Comparison of ENCODE assay signal across 8 cellular contexts in the genomic region with DNA sequence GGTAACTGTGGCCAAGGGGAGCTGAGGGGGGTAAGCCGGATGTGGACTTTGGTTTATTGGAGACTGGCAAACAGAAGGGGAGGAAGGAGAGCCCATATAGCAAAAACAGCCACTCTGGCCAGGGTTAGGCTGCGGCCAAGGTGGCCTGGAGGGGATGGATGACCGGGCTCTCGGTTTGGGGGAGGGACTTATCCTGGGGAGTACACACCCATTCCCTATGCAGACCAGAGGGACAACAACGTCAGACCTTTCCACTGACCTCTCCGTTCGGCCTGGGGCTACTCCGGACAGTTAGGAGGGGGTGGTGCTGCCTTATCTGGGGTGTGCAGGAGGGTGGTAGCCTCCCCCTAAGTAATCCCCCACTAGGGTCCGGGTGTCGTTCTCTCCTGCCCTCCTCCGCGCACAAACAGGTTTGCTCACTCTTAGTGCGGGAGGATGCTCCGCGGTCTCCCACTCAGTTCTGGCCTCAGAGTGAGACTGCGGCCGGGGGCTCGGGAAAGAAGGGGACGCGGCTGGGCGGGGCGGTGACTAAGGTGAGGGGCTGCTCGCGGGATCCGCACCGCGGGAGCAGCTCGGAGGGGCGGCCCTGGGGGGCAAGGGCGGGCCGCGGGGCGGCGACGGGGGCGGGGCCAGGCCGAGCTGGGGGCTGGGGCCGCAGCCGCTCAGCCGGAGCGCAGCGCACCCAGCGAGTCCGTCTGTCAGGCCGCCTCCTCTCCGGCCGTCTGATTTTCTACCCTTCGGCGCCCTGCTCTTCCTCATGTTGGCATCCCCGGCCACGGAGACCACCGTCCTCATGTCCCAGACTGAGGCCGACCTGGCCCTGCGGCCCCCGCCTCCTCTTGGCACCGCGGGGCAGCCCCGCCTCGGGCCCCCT. TPM values are rescaled to one million over a fixed set of nuclear protein-coding genes. Genes with fewer than 3 reads are reported as not detected.
DNase-seq lines count a peak whose midpoint lies in the region; ATAC-seq, FAIRE-seq and TF ChIP-seq lines count a peak whose summit lies in the region.

A gene (plus strand): TSS at position 669 of the 874 bp plus-strand sequence. CDS start 89 bp downstream, at position 758.

- H3K27me3 ChIP-seq in body of pancreas = peaks cover 0 to 19% of the 10 kb centered on the region in 2 donors

- 7 to 23% methylated on average over 5 to 57 of the region's 59 CpGs for WGBS in body of pancreas, 2 donors

- H3K36me3 ChIP-seq in body of pancreas (replicated peaks in 1 of 2; ENCODE audit: insufficient read depth in 1 of 2, low read depth in 2 of 2) = peaks cover 6 to 17% of the 10 kb centered on the region in 2 donors
- H3K36me3 ChIP-seq in kidney (ENCODE audit: control insufficient read depth in 1 of 2, insufficient read depth in 2 of 2, low read length in 2 of 2) = peaks cover 12 to 26% of the 10 kb centered on the region in 2 donors

- CTCF ChIA-PET in activated CD8-positive, alpha-beta memory T cell treated with anti-CD3 and anti-CD28 coated beads, Interleukin-2, amount 10 ng/mL, durations not matched to agents 7 days and 5 days (lab: Charles Lee) = interaction anchor here (1.3 to 3.6 kb wide), 3 partner anchors 16 to 202 kb away, joined by 3 to 13 read pairs (median 5); no protein-coding TSS in a partner anchor

- H3K9me3 Mint-ChIP-seq in activated CD8-positive, alpha-beta memory T cell treated with anti-CD3 and anti-CD28 coated beads, Interleukin-2, amount 10 ng/mL, durations not matched to agents 7 days and 5 days (ENCODE audit: low read depth) = no peaks in the 10 kb centered on the region
- H3K9me3 Mint-ChIP-seq in type B pancreatic cell = no peaks in the 10 kb centered on the region

- H3K4me3 ChIP-seq in body of pancreas = no peak within 1 kb of the TSS
- H3K4me3 ChIP-seq in kidney (ENCODE audit: low read length in 2 of 2) = peak within 1 kb of the TSS; percentile 71 to 79

- no peak for FAIRE-seq in kidney (lab: Jason Lieb, UNC)

- H3K27ac Mint-ChIP-seq in activated CD8-positive, alpha-beta memory T cell treated with anti-CD3 and anti-CD28 coated beads, Interleukin-2, amount 10 ng/mL, durations not matched to agents 7 days and 5 days = no peak within 1 kb of the TSS
- peak within 1 kb of the TSS; percentile 57 for H3K27ac Mint-ChIP-seq in type B pancreatic cell

- peak; percentile 20 for ATAC-seq in activated CD8-positive, alpha-beta memory T cell treated with anti-CD3 and anti-CD28 coated beads, Interleukin-2, amount 10 ng/mL, durations not matched to agents 7 days and 5 days
- ATAC-seq in body of pancreas (peak; percentile 49), GM21576 (IDR thresholded peaks at IDR 0.05; ENCODE audit: unreplicated experiment) (no peak)

- H3K27ac ChIP-seq in body of pancreas = no peak within 1 kb of the TSS
- peak within 1 kb of the TSS; percentile 82 to 85 for H3K27ac ChIP-seq in kidney (ENCODE audit: low read depth in 2 of 2, low read length in 2 of 2)

- peak in 2 of 3 donors; percentile 9 to 14 for TF ChIP-seq POLR2A in body of pancreas (IDR thresholded peaks at IDR 0.05)

- intact Hi-C loops in body of pancreas (cut with DNase I) (no loop called here), kidney (cut with DNase I) (no loop called here)

- peak within 1 kb of the TSS; percentile 58 to 88 for H3K9ac ChIP-seq in kidney (ENCODE audit: low read length in 2 of 2)

- TF ChIP-seq CTCF in body of pancreas (IDR thresholded peaks at IDR 0.05) = no peak
- TF ChIP-seq CTCF in kidney (IDR thresholded peaks at IDR 0.05; ENCODE audit: borderline replicate concordance, extremely low read depth, insufficient read depth) = no peak
- TF ChIP-seq CTCF in type B pancreatic cell (conservative IDR thresholded peaks at IDR 0.05) = no peak

- H3K36me3 Mint-ChIP-seq in activated CD8-positive, alpha-beta memory T cell treated with anti-CD3 and anti-CD28 coated beads, Interleukin-2, amount 10 ng/mL, durations not matched to agents 7 days and 5 days = peaks cover 32% of the 10 kb centered on the region
- peaks cover 6% of the 10 kb centered on the region for H3K36me3 Mint-ChIP-seq in type B pancreatic cell

- peaks cover 41% of the 10 kb centered on the region for H3K27me3 Mint-ChIP-seq in activated CD8-positive, alpha-beta memory T cell treated with anti-CD3 and anti-CD28 coated beads, Interleukin-2, amount 10 ng/mL, durations not matched to agents 7 days and 5 days
- H3K27me3 Mint-ChIP-seq in type B pancreatic cell = peaks cover 36% of the 10 kb centered on the region

- no peak within 1 kb of the TSS for H3K4me3 Mint-ChIP-seq in activated CD8-positive, alpha-beta memory T cell treated with anti-CD3 and anti-CD28 coated beads, Interleukin-2, amount 10 ng/mL, durations not matched to agents 7 days and 5 days
- peak within 1 kb of the TSS; percentile 80 for H3K4me3 Mint-ChIP-seq in type B pancreatic cell

- H3K4me1 ChIP-seq in body of pancreas (peaks cover 26% of the 10 kb centered on the region), kidney (ENCODE audit: control insufficient read depth in 1 of 2, insufficient read depth in 1 of 2, low read depth in 1 of 2, low read length in 2 of 2) (peaks cover 2 to 10% of the 10 kb centered on the region in 2 donors)

- H3K9me3 ChIP-seq in body of pancreas = no peaks in the 10 kb centered on the region
- no peaks in the 10 kb centered on the region for H3K9me3 ChIP-seq in kidney (ENCODE audit: control insufficient read depth in 1 of 2, low read length in 2 of 2)

- no peak for DNase-seq in activated CD8-positive, alpha-beta memory T cell treated with anti-CD3 and anti-CD28 coated beads, Interleukin-2, amount 10 ng/mL, durations not matched to agents 7 days and 5 days
- DNase-seq in activated CD8-positive, alpha-beta memory T cell treated with anti-CD3 and anti-CD28 coated beads for 24 hours = no peak
- DNase-seq in body of pancreas = peak in 1 of 4 donors; percentile 15
- DNase-seq in kidney = peak; percentile 81
- no peak for DNase-seq in type B pancreatic cell (ENCODE audit: extremely low spot score, unreplicated experiment)
- DNase-seq in NCI-H1092 (lab: John Stamatoyannopoulos, UW) = no peak
- DNase-seq in GM19238 (ENCODE audit: insufficient read length, low spot score) = no peak

- peaks cover 28% of the 10 kb centered on the region for H3K4me1 Mint-ChIP-seq in activated CD8-positive, alpha-beta memory T cell treated with anti-CD3 and anti-CD28 coated beads, Interleukin-2, amount 10 ng/mL, durations not matched to agents 7 days and 5 days
- H3K4me1 Mint-ChIP-seq in type B pancreatic cell (ENCODE audit: unreplicated experiment) = peaks cover 6% of the 10 kb centered on the region

RNA-seq across cellular contexts. Expression of the gene that starts here (rescaled TPM):
- under 1 TPM; 0.20 to 0.59 TPM for total RNA-seq in activated CD8-positive, alpha-beta memory T cell treated with anti-CD3 and anti-CD28 coated beads, Interleukin-2, amount 10 ng/mL, durations not matched to agents 7 days and 5 days
- total RNA-seq in body of pancreas (under 1 TPM in 1 of 2 donors, not detected in 1; 0.26 TPM), kidney (14.9 TPM), type B pancreatic cell (ENCODE audit: low replicate concordance) (2.7 and 4.2 TPM in 2 replicates)
- polyA plus RNA-seq in kidney (ENCODE audit: insufficient read depth, low read depth, low replicate concordance) = 26.4 TPM

Comparison
In these comparisons a context has a peak if more than half of its experiments do, and no peak if none do; other contexts are left out.
1. Peak in ATAC-seq in activated CD8-positive, alpha-beta memory T cell treated with anti-CD3 and anti-CD28 coated beads, Interleukin-2, amount 10 ng/mL, durations not matched to agents 7 days and 5 days; RNA of the gene not detected or under 1 TPM.
2. Peak in ATAC-seq in body of pancreas; RNA of the gene not detected or under 1 TPM.
3. H3K27ac ChIP-seq: peak in kidney (2 of 2); none in body of pancreas (0 of 4).
4. H3K4me3 ChIP-seq: peak in kidney (2 of 2); none in body of pancreas (0 of 2).